Comparison of ENCODE assay signal across 18 cellular contexts in genomic region chr15:100200287-100200772, GRCh38.
"Had no signal": no experiment of that assay in that cellular context is flagged by ENCODE, and none has a peak within 500 bp of the region (broad histone marks: within the 10 kb centered on the region; RNA-seq: fewer than 3 reads in every experiment).

No MANE protein-coding gene starts in this region.

- H3K27ac Mint-ChIP-seq: endodermal cell; T-helper 1 cell treated with Interleukin-12 subunit alpha and Interleukin-12 subunit beta and Interleukin-4 antibody, amounts not matched to agents 30 μg/mL and 1 μg/mL, for 36 hours had no signal

- H3K9me3 ChIP-seq: psoas muscle, right lobe of liver, thoracic aorta had no signal

- H3K4me1 ChIP-seq: neural progenitor cell had no signal

- ATAC-seq: stimulated activated effector memory CD8-positive, alpha-beta T cell treated with anti-CD3 and anti-CD28 coated beads, Interleukin-12 subunit alpha, Interleukin-12 subunit beta, amount 100 ng/mL, for 72 hours had no signal

- H3K27me3 ChIP-seq: cardiac muscle cell, hepatocyte, neural progenitor cell, right lobe of liver had no signal

- H3K4me3 ChIP-seq: cardiac muscle cell, dorsolateral prefrontal cortex, hepatocyte, neural progenitor cell, psoas muscle, right lobe of liver, thoracic aorta had no signal

- H3K27me3 Mint-ChIP-seq: activated naive CD8-positive, alpha-beta T cell had no signal

- H3K27ac ChIP-seq: cardiac muscle cell, dorsolateral prefrontal cortex, epithelial cell of prostate, hepatocyte, neural progenitor cell, psoas muscle, right lobe of liver, thoracic aorta had no signal

- H3K4me3 Mint-ChIP-seq: activated naive CD8-positive, alpha-beta T cell; endodermal cell; neural progenitor cell; stimulated activated effector memory CD8-positive, alpha-beta T cell treated with anti-CD3 and anti-CD28 coated beads, Interleukin-12 subunit alpha, Interleukin-12 subunit beta, amount 100 ng/mL, for 72 hours; T-helper 1 cell treated with Interleukin-12 subunit alpha and Interleukin-12 subunit beta and Interleukin-4 antibody, amounts not matched to agents 30 μg/mL and 1 μg/mL, for 36 hours had no signal

- H3K36me3 ChIP-seq: cardiac muscle cell, neural progenitor cell, right lobe of liver, thoracic aorta had no signal

- H3K9me3 Mint-ChIP-seq: endodermal cell; stimulated activated effector memory CD8-positive, alpha-beta T cell treated with anti-CD3 and anti-CD28 coated beads, Interleukin-12 subunit alpha, Interleukin-12 subunit beta, amount 100 ng/mL, for 72 hours; T-helper 1 cell treated with Interleukin-12 subunit alpha and Interleukin-12 subunit beta and Interleukin-4 antibody, amounts not matched to agents 30 μg/mL and 1 μg/mL, for 36 hours had no signal

- DNase-seq: activated CD4-positive, alpha-beta T cell treated with anti-CD3 and anti-CD28 coated beads, Interleukin-2, amount 50 U/mL, for 1 hour; activated CD4-positive, CD25-positive, alpha-beta regulatory T cell treated with anti-CD3 and anti-CD28 coated beads, Interleukin-2, amount 50 U/mL, for 72 hours; activated T-cell treated with anti-CD3 and anti-CD28 coated beads for 4 hours; dorsolateral prefrontal cortex; foreskin fibroblast; right lobe of liver; small intestine; stimulated activated CD4-positive, alpha-beta T cell treated with anti-CD3 and anti-CD28 coated beads, Interleukin-4, amount 100 ng/mL, for 24 hours had no signal

- H3K4me1 Mint-ChIP-seq: endodermal cell had no signal

- H3K36me3 Mint-ChIP-seq: neural progenitor cell; stimulated activated effector memory CD8-positive, alpha-beta T cell treated with anti-CD3 and anti-CD28 coated beads, Interleukin-12 subunit alpha, Interleukin-12 subunit beta, amount 100 ng/mL, for 72 hours had no signal
